ENCODE assay signal across 21 cellular contexts in genomic region chr2:222239945-222240675, GRCh38. TPM values are rescaled to one million over a fixed set of nuclear protein-coding genes. Genes with fewer than 3 reads are reported as not detected.
A peak's percentile ranks its signal among the peaks of the same experiment; 100 is the strongest.
DNase-seq lines count a peak whose midpoint lies in the region; ATAC-seq and TF ChIP-seq lines count a peak whose summit lies in the region.
"Had no signal": no experiment of that assay in that cellular context is flagged by ENCODE, and none has a peak within 500 bp of the region (broad histone marks: within the 10 kb centered on the region; RNA-seq: fewer than 3 reads in every experiment).

No MANE protein-coding gene starts in this region.

- H3K27me3 ChIP-seq in gastroesophageal sphincter, result peaks cover 47% of the 10 kb centered on the region

- TF ChIP-seq POLR2A in gastroesophageal sphincter (IDR thresholded peaks at IDR 0.05), result no peak

- ATAC-seq in left cardiac atrium (peak; percentile 71 to 75), gastroesophageal sphincter (no peak), HG03439 (IDR thresholded peaks at IDR 0.05; ENCODE audit: unreplicated experiment) (no peak), HG03139 (IDR thresholded peaks at IDR 0.05; ENCODE audit: unreplicated experiment) (no peak)
- ATAC-seq: activated naive CD8-positive, alpha-beta T cell treated with anti-CD3 and anti-CD28 coated beads, Interleukin-2, amount 50 U/mL, for 24 hours; left lung; T-helper 17 cell had no signal

- H3K4me1 ChIP-seq in HEK293 (ENCODE audit: control insufficient read depth, insufficient read depth, low read length) (peaks cover 26% of the 10 kb centered on the region), gastroesophageal sphincter (peaks cover 0 to 4% (median 0%) of the 10 kb centered on the region in 3 donors)
- H3K4me1 ChIP-seq: left lung, suprapubic skin had no signal

- TF ChIP-seq CTCF in HEK293 (tag by site-specific recombination; IDR thresholded peaks at IDR 0.05) (no peak), nephron progenitor cell (IDR thresholded peaks at IDR 0.05) (no peak), gastroesophageal sphincter (IDR thresholded peaks at IDR 0.05) (no peak)

- intact Hi-C loops in left cardiac atrium (cut with DNase I), result no loop called here

- H3K9me3 ChIP-seq in HEK293 (ENCODE audit: control insufficient read depth, insufficient read depth, low read depth, low read length), result no peaks in the 10 kb centered on the region
- H3K9me3 ChIP-seq in gastroesophageal sphincter, result no peaks in the 10 kb centered on the region
- H3K9me3 ChIP-seq: left lung, suprapubic skin had no signal

- CTCF ChIA-PET in HEK293 (lab: Yijun Ruan, JAX), result no interaction called here

- H3K27me3 Mint-ChIP-seq in nephron progenitor cell (ENCODE audit: low read depth, poor library complexity), result peaks cover 69% of the 10 kb centered on the region

- H3K27ac ChIP-seq in HEK293 (ENCODE audit: extremely low read depth, low read depth, low read length) (peak overlapping the region; percentile 34; the same call in 1 of the 2 replicates), gastroesophageal sphincter (no peak overlapping the region)
- H3K27ac ChIP-seq: left lung, suprapubic skin had no signal

- WGBS in gastroesophageal sphincter (ENCODE audit: low coverage in 1 of 2), 2 donors, result 8 to 9% methylated on average over 9 to 15 of the region's 15 CpGs

- H3K4me3 ChIP-seq in HEK293 (ENCODE audit: low read depth, low read length), result no peak overlapping the region
- no peak overlapping the region for H3K4me3 ChIP-seq in gastroesophageal sphincter
- H3K4me3 ChIP-seq: left lung, smooth muscle cell, suprapubic skin had no signal

- peak overlapping the region; percentile 74 for H3K27ac Mint-ChIP-seq in nephron progenitor cell
- H3K27ac Mint-ChIP-seq: activated naive CD8-positive, alpha-beta T cell treated with anti-CD3 and anti-CD28 coated beads, Interleukin-2, amount 50 U/mL, for 24 hours; T-helper 17 cell had no signal

- H3K36me3 ChIP-seq in HEK293 (ENCODE audit: control insufficient read depth in 2 of 2, insufficient read depth in 1 of 2, low read length in 2 of 2), result peaks cover 0 to 3% of the 10 kb centered on the region in 2 experiments; a peak in 1 of 3 replicates
- no peaks in the 10 kb centered on the region for H3K36me3 ChIP-seq in gastroesophageal sphincter
- H3K36me3 ChIP-seq: left lung, suprapubic skin had no signal

- H3K4me1 Mint-ChIP-seq in nephron progenitor cell, result peaks cover 65% of the 10 kb centered on the region
- H3K4me1 Mint-ChIP-seq: T-helper 17 cell had no signal

- H3K36me3 Mint-ChIP-seq in nephron progenitor cell (ENCODE audit: low read depth), result peaks cover 28% of the 10 kb centered on the region

- peak; percentile 70 for DNase-seq in NCI-H748 (lab: John Stamatoyannopoulos, UW; ENCODE audit: unreplicated experiment)
- no peak for DNase-seq in left cardiac atrium
- DNase-seq in nephron progenitor cell, result peak; percentile 12
- DNase-seq in cerebellum (ENCODE audit: low spot score), result no peak
- DNase-seq: activated naive CD8-positive, alpha-beta T cell treated with anti-CD3 and anti-CD28 coated beads, Interleukin-2, amount 50 U/mL, for 24 hours; COR-L47; effector CD8-positive, alpha-beta T cell; GF-D8; GOT3; hypothalamus; NCI-H446; T-helper 17 cell had no signal

- no peaks in the 10 kb centered on the region for H3K9me3 Mint-ChIP-seq in nephron progenitor cell
- H3K9me3 Mint-ChIP-seq: activated naive CD8-positive, alpha-beta T cell treated with anti-CD3 and anti-CD28 coated beads, Interleukin-2, amount 50 U/mL, for 24 hours had no signal

- POLR2A ChIA-PET in HEK293 (lab: Yijun Ruan, JAX), result no interaction called here

- peak overlapping the region; percentile 57 for H3K4me3 Mint-ChIP-seq in nephron progenitor cell
- H3K4me3 Mint-ChIP-seq: activated naive CD8-positive, alpha-beta T cell treated with anti-CD3 and anti-CD28 coated beads, Interleukin-2, amount 50 U/mL, for 24 hours; T-helper 17 cell had no signal

- TF ChIP-seq EP300 in gastroesophageal sphincter (IDR thresholded peaks at IDR 0.05), result no peak

TF ChIP-seq in HEK293, 187 proteins besides CTCF, POLR2A, EP300 and RAD21 (continues in another document):
- TF ChIP-seq ZNF37A (tag by site-specific recombination; IDR thresholded peaks at IDR 0.05) (no peak), ZNF423 (tag by site-specific recombination; IDR thresholded peaks at IDR 0.05) (no peak), BCL11A (tag by site-specific recombination; IDR thresholded peaks at IDR 0.05; ENCODE audit: low read depth) (no peak), TRIM28 (IDR thresholded peaks at IDR 0.05; ENCODE audit: borderline replicate concordance, low read length) (peak; percentile 79), ZIC2 (tag by site-specific recombination; IDR thresholded peaks at IDR 0.05) (peak; percentile 85), ZNF843 (tag by site-specific recombination; IDR thresholded peaks at IDR 0.05) (no peak), OSR2 (tag by site-specific recombination; IDR thresholded peaks at IDR 0.05) (peak; percentile 64), REPIN1 (tag by site-specific recombination; IDR thresholded peaks at IDR 0.05; ENCODE audit: low read depth) (no peak), TSHZ1 (tag by site-specific recombination; IDR thresholded peaks at IDR 0.05; ENCODE audit: borderline replicate concordance) (no peak), KLF1 (tag by site-specific recombination; IDR thresholded peaks at IDR 0.05) (no peak), ZBTB11 (tag by site-specific recombination; conservative IDR thresholded peaks at IDR 0.05; ENCODE audit: low read depth) (no peak), ZNF610 (tag by site-specific recombination; IDR thresholded peaks at IDR 0.05; ENCODE audit: borderline replicate concordance) (no peak), ZNF26 (tag by site-specific recombination; IDR thresholded peaks at IDR 0.05) (no peak), TCF7L2 (IDR thresholded peaks at IDR 0.05; ENCODE audit: borderline replicate concordance, low read depth, low read length) (peak; percentile 77; the same call in 1 of the 2 replicates), ZNF585B (tag by site-specific recombination; IDR thresholded peaks at IDR 0.05) (no peak), ZNF174 (tag by site-specific recombination; IDR thresholded peaks at IDR 0.05) (no peak)

RNA-seq across cellular contexts. Expression of gene PAX3, which starts 58.7 kb away (rescaled TPM):
- total RNA-seq in left cardiac atrium, result under 1 TPM in 1 of 2 donors, not detected in 1; 0.84 TPM
- under 1 TPM in 1 of 4 donors, not detected in 3; 0.31 TPM for total RNA-seq in gastroesophageal sphincter
- 135 TPM for total RNA-seq in cerebellum
- total RNA-seq: fibroblast of lung, left lung, OCI-LY7, T-helper 17 cell had no signal

Comparison
In these comparisons a context has a peak if more than half of its experiments do, and no peak if none do; other contexts are left out.
1. DNase-seq: peak in NCI-H748 (single experiment) and nephron progenitor cell (single experiment); none in left cardiac atrium (single experiment) and cerebellum (single experiment).
2. ATAC-seq: peak in left cardiac atrium (2 of 2); none in gastroesophageal sphincter (single experiment), HG03439 (single experiment) and HG03139 (single experiment).
3. RNA of gene PAX3, which starts 58.7 kb away (total RNA-seq): 135 TPM in cerebellum (single experiment); 0.84 TPM in left cardiac atrium and 0.31 TPM in gastroesophageal sphincter; every median in the first group is over 10 times any median in the second.